32 cellular contexts compared by ENCODE assay signal in genomic region chr10:84460520-84460919, GRCh38.
"Had no signal": no experiment of that assay in that cellular context is flagged by ENCODE, and none has a peak within 500 bp of the region (broad histone marks: within the 10 kb centered on the region; RNA-seq: fewer than 3 reads in every experiment).

No MANE protein-coding gene starts in this region.

- H3K4me1 ChIP-seq: ascending aorta, breast epithelium had no signal

- H3K36me3 ChIP-seq: breast epithelium had no signal

- H3K27me3 ChIP-seq: ascending aorta, breast epithelium, cardiac muscle cell, dorsolateral prefrontal cortex, heart left ventricle had no signal

- H3K4me3 ChIP-seq: ascending aorta, breast epithelium, cardiac muscle cell, coronary artery, dorsolateral prefrontal cortex, heart left ventricle had no signal

- H3K4me1 Mint-ChIP-seq: activated naive CD4-positive, alpha-beta T cell treated with anti-CD3 and anti-CD28 coated beads, Interleukin-2, amount 10 ng/mL, durations not matched to agents 7 days and 5 days had no signal

- H3K9me3 Mint-ChIP-seq: activated naive CD4-positive, alpha-beta T cell treated with anti-CD3 and anti-CD28 coated beads, Interleukin-2, amount 50 U/mL, for 72 hours had no signal

- H3K27ac Mint-ChIP-seq: activated CD4-positive, alpha-beta memory T cell treated with anti-CD3 and anti-CD28 coated beads for 36 hours; activated CD4-positive, alpha-beta T cell treated with anti-CD3 and anti-CD28 coated beads for 36 hours; activated CD4-positive, alpha-beta T cell treated with anti-CD3 and anti-CD28 coated beads, Interleukin-2, amount 10 ng/mL, durations not matched to agents 24 days and 14 days; activated CD8-positive, alpha-beta T cell treated with anti-CD3 and anti-CD28 coated beads, Interleukin-2, amount 10 ng/mL, durations not matched to agents 7 days and 5 days; activated naive CD4-positive, alpha-beta T cell treated with anti-CD3 and anti-CD28 coated beads, Interleukin-2, amount 50 U/mL, for 72 hours; activated naive CD8-positive, alpha-beta T cell treated with anti-CD3 and anti-CD28 coated beads, Interleukin-2, amount 10 ng/mL, durations not matched to agents 7 days and 5 days; activated T-cell treated with anti-CD3 and anti-CD28 coated beads, Interleukin-2, amount 50 U/mL, for 24 hours; brain; dendritic cell treated with granulocyte-macrophage colony-stimulating factor and Interleukin-4, amounts not matched to agents 40 ng/mL and 50 ng/mL, for 4 days; endodermal cell; T-helper 2 cell treated with Interferon-gamma antibody and Interleukin-4, amounts not matched to agents 5 μg/mL and 100 μg/mL, for 36 hours had no signal

- H3K4me3 Mint-ChIP-seq: activated CD4-positive, alpha-beta memory T cell treated with anti-CD3 and anti-CD28 coated beads for 36 hours; activated CD4-positive, alpha-beta T cell treated with anti-CD3 and anti-CD28 coated beads for 36 hours; activated CD4-positive, alpha-beta T cell treated with anti-CD3 and anti-CD28 coated beads, Interleukin-2, amount 10 ng/mL, durations not matched to agents 24 days and 14 days; activated CD8-positive, alpha-beta T cell treated with anti-CD3 and anti-CD28 coated beads, Interleukin-2, amount 10 ng/mL, durations not matched to agents 7 days and 5 days; activated naive CD4-positive, alpha-beta T cell treated with anti-CD3 and anti-CD28 coated beads, Interleukin-2, amount 10 ng/mL, durations not matched to agents 7 days and 5 days; activated naive CD8-positive, alpha-beta T cell treated with anti-CD3 and anti-CD28 coated beads, Interleukin-2, amount 10 ng/mL, durations not matched to agents 7 days and 5 days; activated T-cell treated with anti-CD3 and anti-CD28 coated beads, Interleukin-2, amount 50 U/mL, for 24 hours; activated T-cell treated with anti-CD3 and anti-CD28 coated beads, Interleukin-2, amount 50 U/mL, for 72 hours; brain; dendritic cell treated with granulocyte-macrophage colony-stimulating factor and Interleukin-4, amounts not matched to agents 40 ng/mL and 50 ng/mL, for 4 days; endodermal cell; T-helper 17 cell; T-helper 2 cell treated with Interferon-gamma antibody and Interleukin-4, amounts not matched to agents 5 μg/mL and 100 μg/mL, for 36 hours had no signal

- FAIRE-seq: frontal cortex had no signal

- DNase-seq: activated CD4-positive, alpha-beta memory T cell treated with anti-CD3 and anti-CD28 coated beads for 36 hours; activated CD4-positive, alpha-beta T cell treated with anti-CD3 and anti-CD28 coated beads for 36 hours; activated CD4-positive, alpha-beta T cell treated with anti-CD3 and anti-CD28 coated beads, Interleukin-2, amount 10 ng/mL, durations not matched to agents 24 days and 14 days; activated CD4-positive, CD25-positive, alpha-beta regulatory T cell; activated CD4-positive, CD25-positive, alpha-beta regulatory T cell treated with anti-CD3 and anti-CD28 coated beads, Interleukin-2, amount 50 U/mL, for 72 hours; activated CD8-positive, alpha-beta memory T cell treated with anti-CD3 and anti-CD28 coated beads, Interleukin-2, amount 50 U/mL, for 48 hours; activated CD8-positive, alpha-beta T cell treated with anti-CD3 and anti-CD28 coated beads, Interleukin-2, amount 10 ng/mL, durations not matched to agents 7 days and 5 days; activated gamma-delta T cell; activated naive CD4-positive, alpha-beta T cell; activated naive CD4-positive, alpha-beta T cell treated with anti-CD3 and anti-CD28 coated beads, Interleukin-2, amount 10 ng/mL, durations not matched to agents 7 days and 5 days; activated naive CD8-positive, alpha-beta T cell treated with anti-CD3 and anti-CD28 coated beads, Interleukin-2, amount 10 ng/mL, durations not matched to agents 7 days and 5 days; activated T-cell treated with anti-CD3 and anti-CD28 coated beads for 4 hours; activated T-cell treated with anti-CD3 and anti-CD28 coated beads, Interleukin-2, amount 50 U/mL, for 24 hours; activated T-cell treated with anti-CD3 and anti-CD28 coated beads, Interleukin-2, amount 50 U/mL, for 72 hours; central memory CD4-positive, alpha-beta T cell; dorsolateral prefrontal cortex; effector memory CD4-positive, alpha-beta T cell; endodermal cell; foreskin fibroblast; heart left ventricle; T-helper 17 cell; T1000 had no signal

- H3K27me3 Mint-ChIP-seq: activated CD4-positive, alpha-beta memory T cell treated with anti-CD3 and anti-CD28 coated beads for 36 hours; activated CD4-positive, alpha-beta T cell treated with anti-CD3 and anti-CD28 coated beads for 36 hours; activated CD4-positive, alpha-beta T cell treated with anti-CD3 and anti-CD28 coated beads, Interleukin-2, amount 10 ng/mL, durations not matched to agents 24 days and 14 days; activated naive CD4-positive, alpha-beta T cell treated with anti-CD3 and anti-CD28 coated beads, Interleukin-2, amount 10 ng/mL, durations not matched to agents 7 days and 5 days; activated naive CD8-positive, alpha-beta T cell treated with anti-CD3 and anti-CD28 coated beads, Interleukin-2, amount 10 ng/mL, durations not matched to agents 7 days and 5 days; activated T-cell treated with anti-CD3 and anti-CD28 coated beads, Interleukin-2, amount 50 U/mL, for 24 hours; dendritic cell treated with granulocyte-macrophage colony-stimulating factor and Interleukin-4, amounts not matched to agents 40 ng/mL and 50 ng/mL, for 4 days; T-helper 17 cell had no signal

- H3K27ac ChIP-seq: ascending aorta, breast epithelium, cardiac muscle cell, coronary artery, heart left ventricle had no signal

- ATAC-seq: activated CD4-positive, alpha-beta T cell treated with anti-CD3 and anti-CD28 coated beads for 36 hours; activated CD8-positive, alpha-beta T cell treated with anti-CD3 and anti-CD28 coated beads, Interleukin-2, amount 10 ng/mL, durations not matched to agents 7 days and 5 days; activated naive CD4-positive, alpha-beta T cell treated with anti-CD3 and anti-CD28 coated beads, Interleukin-2, amount 50 U/mL, for 72 hours; activated T-cell treated with anti-CD3 and anti-CD28 coated beads, Interleukin-2, amount 50 U/mL, for 72 hours; esophagus mucosa; heart left ventricle; T-helper 17 cell had no signal
